Comparison of ENCODE assay signal across 1 cellular context in the genomic region with DNA sequence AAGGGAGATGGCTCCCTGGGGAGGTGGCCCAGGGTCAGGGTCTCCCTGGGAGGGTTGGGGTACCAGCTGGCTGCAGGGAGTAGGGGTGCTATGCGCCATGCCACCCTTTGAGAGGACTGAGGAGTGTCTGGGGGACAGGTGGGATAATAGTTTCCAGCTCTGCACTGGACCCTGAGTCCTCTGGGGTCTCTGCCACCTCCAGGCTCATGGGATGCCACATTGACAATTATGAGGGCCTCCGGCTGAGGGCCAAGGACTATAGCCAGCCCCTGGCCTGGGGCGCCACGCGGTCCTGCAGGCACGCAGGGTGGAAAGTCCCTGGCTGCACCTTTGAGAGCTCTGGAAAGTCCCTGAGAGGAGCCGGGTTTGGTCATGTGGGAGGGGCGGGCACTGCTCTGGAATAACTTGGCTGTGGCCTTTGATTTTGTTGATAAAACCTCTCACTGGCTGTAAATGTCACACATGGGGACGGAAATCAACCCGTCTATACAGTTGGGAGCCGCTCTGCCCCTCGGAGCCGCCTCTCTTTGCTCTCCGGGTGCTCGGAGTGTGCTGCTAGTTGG.
A peak's percentile ranks its signal among the peaks of the same experiment; 100 is the strongest.
TF ChIP-seq lines count a peak whose summit lies in the region.

No MANE protein-coding gene starts in this region.

TF ChIP-seq in GM12878, 131 proteins besides CTCF, POLR2A, EP300 and RAD21 (continued from another document and continues in another):
- TF ChIP-seq, protein P1, sequence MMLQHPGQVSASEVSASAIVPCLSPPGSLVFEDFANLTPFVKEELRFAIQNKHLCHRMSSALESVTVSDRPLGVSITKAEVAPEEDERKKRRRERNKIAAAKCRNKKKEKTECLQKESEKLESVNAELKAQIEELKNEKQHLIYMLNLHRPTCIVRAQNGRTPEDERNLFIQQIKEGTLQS (IDR thresholded peaks at IDR 0.05; ENCODE audit: borderline replicate concordance, extremely low read depth, low read depth, low read length) = no peak
- TF ChIP-seq STAT3 (IDR thresholded peaks at IDR 0.05; ENCODE audit: low read depth, low read length) (no peak), SREBF1 (IDR thresholded peaks at IDR 0.05; ENCODE audit: low read length) (no peak), MTA2 (IDR thresholded peaks at IDR 0.05; ENCODE audit: low read depth) (no peak), RAD51 (IDR thresholded peaks at IDR 0.05) (peak; percentile 83), SMAD1 (IDR thresholded peaks at IDR 0.05; ENCODE audit: low read depth, partially characterized antibody) (no peak), ZNF274 (IDR thresholded peaks at IDR 0.05; ENCODE audit: insufficient read depth, insufficient read length) (no peak), MYC (IDR thresholded peaks at IDR 0.05; ENCODE audit: insufficient read depth, insufficient read length, insufficient replicate concordance, low read length, severe bottlenecking) (peak; percentile 55), CHD2 (IDR thresholded peaks at IDR 0.05; ENCODE audit: borderline replicate concordance, low read depth, low read length) (0 out of 2 replicates have a peak, but pooled peaks have one; percentile 36), GABPA (IDR thresholded peaks at IDR 0.05; ENCODE audit: low read depth) (no peak), SP1 (IDR thresholded peaks at IDR 0.05; ENCODE audit: low read depth, low read length) (no peak), ETV6 (conservative IDR thresholded peaks at IDR 0.05 in 1 of 2, IDR thresholded peaks at IDR 0.05 in 1 of 2; ENCODE audit: borderline replicate concordance in 1 of 2, low read depth in 1 of 2) (no peak), SRF (IDR thresholded peaks at IDR 0.05; ENCODE audit: low read depth in 2 of 2, low read length in 2 of 2) (0 out of 4 replicates have a peak, but pooled peaks of 1 of the 2 experiments have one; percentile 25)
- TF ChIP-seq, protein P2, sequence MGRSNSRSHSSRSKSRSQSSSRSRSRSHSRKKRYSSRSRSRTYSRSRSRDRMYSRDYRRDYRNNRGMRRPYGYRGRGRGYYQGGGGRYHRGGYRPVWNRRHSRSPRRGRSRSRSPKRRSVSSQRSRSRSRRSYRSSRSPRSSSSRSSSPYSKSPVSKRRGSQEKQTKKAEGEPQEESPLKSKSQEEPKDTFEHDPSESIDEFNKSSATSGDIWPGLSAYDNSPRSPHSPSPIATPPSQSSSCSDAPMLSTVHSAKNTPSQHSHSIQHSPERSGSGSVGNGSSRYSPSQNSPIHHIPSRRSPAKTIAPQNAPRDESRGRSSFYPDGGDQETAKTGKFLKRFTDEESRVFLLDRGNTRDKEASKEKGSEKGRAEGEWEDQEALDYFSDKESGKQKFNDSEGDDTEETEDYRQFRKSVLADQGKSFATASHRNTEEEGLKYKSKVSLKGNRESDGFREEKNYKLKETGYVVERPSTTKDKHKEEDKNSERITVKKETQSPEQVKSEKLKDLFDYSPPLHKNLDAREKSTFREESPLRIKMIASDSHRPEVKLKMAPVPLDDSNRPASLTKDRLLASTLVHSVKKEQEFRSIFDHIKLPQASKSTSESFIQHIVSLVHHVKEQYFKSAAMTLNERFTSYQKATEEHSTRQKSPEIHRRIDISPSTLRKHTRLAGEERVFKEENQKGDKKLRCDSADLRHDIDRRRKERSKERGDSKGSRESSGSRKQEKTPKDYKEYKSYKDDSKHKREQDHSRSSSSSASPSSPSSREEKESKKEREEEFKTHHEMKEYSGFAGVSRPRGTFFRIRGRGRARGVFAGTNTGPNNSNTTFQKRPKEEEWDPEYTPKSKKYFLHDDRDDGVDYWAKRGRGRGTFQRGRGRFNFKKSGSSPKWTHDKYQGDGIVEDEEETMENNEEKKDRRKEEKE (IDR thresholded peaks at IDR 0.05) = no peak
- TF ChIP-seq, protein P3, sequence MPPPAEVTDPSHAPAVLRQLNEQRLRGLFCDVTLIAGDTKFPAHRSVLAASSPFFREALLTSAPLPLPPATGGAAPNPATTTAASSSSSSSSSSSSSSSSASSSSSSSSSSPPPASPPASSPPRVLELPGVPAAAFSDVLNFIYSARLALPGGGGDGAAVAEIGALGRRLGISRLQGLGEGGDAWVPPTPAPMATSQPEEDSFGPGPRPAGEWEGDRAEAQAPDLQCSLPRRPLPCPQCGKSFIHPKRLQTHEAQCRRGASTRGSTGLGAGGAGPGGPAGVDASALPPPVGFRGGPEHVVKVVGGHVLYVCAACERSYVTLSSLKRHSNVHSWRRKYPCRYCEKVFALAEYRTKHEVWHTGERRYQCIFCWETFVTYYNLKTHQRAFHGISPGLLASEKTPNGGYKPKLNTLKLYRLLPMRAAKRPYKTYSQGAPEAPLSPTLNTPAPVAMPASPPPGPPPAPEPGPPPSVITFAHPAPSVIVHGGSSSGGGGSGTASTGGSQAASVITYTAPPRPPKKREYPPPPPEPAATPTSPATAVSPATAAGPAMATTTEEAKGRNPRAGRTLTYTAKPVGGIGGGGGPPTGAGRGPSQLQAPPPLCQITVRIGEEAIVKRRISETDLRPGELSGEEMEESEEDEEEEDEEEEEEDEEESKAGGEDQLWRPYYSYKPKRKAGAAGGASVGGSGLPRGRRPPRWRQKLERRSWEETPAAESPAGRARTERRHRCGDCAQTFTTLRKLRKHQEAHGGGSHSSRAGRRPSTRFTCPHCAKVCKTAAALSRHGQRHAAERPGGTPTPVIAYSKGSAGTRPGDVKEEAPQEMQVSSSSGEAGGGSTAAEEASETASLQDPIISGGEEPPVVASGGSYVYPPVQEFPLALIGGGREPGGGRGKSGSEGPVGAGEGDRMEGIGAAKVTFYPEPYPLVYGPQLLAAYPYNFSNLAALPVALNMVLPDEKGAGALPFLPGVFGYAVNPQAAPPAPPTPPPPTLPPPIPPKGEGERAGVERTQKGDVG (CRISPR knock-in tag; IDR thresholded peaks at IDR 0.05) = no peak
- TF ChIP-seq, protein P4, sequence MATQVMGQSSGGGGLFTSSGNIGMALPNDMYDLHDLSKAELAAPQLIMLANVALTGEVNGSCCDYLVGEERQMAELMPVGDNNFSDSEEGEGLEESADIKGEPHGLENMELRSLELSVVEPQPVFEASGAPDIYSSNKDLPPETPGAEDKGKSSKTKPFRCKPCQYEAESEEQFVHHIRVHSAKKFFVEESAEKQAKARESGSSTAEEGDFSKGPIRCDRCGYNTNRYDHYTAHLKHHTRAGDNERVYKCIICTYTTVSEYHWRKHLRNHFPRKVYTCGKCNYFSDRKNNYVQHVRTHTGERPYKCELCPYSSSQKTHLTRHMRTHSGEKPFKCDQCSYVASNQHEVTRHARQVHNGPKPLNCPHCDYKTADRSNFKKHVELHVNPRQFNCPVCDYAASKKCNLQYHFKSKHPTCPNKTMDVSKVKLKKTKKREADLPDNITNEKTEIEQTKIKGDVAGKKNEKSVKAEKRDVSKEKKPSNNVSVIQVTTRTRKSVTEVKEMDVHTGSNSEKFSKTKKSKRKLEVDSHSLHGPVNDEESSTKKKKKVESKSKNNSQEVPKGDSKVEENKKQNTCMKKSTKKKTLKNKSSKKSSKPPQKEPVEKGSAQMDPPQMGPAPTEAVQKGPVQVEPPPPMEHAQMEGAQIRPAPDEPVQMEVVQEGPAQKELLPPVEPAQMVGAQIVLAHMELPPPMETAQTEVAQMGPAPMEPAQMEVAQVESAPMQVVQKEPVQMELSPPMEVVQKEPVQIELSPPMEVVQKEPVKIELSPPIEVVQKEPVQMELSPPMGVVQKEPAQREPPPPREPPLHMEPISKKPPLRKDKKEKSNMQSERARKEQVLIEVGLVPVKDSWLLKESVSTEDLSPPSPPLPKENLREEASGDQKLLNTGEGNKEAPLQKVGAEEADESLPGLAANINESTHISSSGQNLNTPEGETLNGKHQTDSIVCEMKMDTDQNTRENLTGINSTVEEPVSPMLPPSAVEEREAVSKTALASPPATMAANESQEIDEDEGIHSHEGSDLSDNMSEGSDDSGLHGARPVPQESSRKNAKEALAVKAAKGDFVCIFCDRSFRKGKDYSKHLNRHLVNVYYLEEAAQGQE (IDR thresholded peaks at IDR 0.05; ENCODE audit: low read depth, low read length) = no peak
- TF ChIP-seq, protein P5, sequence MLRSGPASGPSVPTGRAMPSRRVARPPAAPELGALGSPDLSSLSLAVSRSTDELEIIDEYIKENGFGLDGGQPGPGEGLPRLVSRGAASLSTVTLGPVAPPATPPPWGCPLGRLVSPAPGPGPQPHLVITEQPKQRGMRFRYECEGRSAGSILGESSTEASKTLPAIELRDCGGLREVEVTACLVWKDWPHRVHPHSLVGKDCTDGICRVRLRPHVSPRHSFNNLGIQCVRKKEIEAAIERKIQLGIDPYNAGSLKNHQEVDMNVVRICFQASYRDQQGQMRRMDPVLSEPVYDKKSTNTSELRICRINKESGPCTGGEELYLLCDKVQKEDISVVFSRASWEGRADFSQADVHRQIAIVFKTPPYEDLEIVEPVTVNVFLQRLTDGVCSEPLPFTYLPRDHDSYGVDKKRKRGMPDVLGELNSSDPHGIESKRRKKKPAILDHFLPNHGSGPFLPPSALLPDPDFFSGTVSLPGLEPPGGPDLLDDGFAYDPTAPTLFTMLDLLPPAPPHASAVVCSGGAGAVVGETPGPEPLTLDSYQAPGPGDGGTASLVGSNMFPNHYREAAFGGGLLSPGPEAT (IDR thresholded peaks at IDR 0.05; ENCODE audit: low read depth) = peak; percentile 99
- TF ChIP-seq, protein P6, sequence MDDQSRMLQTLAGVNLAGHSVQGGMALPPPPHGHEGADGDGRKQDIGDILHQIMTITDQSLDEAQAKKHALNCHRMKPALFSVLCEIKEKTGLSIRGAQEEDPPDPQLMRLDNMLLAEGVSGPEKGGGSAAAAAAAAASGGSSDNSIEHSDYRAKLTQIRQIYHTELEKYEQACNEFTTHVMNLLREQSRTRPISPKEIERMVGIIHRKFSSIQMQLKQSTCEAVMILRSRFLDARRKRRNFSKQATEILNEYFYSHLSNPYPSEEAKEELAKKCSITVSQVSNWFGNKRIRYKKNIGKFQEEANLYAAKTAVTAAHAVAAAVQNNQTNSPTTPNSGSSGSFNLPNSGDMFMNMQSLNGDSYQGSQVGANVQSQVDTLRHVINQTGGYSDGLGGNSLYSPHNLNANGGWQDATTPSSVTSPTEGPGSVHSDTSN (IDR thresholded peaks at IDR 0.05; ENCODE audit: insufficient replicate concordance, low read depth, low read length) = no peak
- TF ChIP-seq, protein P7, sequence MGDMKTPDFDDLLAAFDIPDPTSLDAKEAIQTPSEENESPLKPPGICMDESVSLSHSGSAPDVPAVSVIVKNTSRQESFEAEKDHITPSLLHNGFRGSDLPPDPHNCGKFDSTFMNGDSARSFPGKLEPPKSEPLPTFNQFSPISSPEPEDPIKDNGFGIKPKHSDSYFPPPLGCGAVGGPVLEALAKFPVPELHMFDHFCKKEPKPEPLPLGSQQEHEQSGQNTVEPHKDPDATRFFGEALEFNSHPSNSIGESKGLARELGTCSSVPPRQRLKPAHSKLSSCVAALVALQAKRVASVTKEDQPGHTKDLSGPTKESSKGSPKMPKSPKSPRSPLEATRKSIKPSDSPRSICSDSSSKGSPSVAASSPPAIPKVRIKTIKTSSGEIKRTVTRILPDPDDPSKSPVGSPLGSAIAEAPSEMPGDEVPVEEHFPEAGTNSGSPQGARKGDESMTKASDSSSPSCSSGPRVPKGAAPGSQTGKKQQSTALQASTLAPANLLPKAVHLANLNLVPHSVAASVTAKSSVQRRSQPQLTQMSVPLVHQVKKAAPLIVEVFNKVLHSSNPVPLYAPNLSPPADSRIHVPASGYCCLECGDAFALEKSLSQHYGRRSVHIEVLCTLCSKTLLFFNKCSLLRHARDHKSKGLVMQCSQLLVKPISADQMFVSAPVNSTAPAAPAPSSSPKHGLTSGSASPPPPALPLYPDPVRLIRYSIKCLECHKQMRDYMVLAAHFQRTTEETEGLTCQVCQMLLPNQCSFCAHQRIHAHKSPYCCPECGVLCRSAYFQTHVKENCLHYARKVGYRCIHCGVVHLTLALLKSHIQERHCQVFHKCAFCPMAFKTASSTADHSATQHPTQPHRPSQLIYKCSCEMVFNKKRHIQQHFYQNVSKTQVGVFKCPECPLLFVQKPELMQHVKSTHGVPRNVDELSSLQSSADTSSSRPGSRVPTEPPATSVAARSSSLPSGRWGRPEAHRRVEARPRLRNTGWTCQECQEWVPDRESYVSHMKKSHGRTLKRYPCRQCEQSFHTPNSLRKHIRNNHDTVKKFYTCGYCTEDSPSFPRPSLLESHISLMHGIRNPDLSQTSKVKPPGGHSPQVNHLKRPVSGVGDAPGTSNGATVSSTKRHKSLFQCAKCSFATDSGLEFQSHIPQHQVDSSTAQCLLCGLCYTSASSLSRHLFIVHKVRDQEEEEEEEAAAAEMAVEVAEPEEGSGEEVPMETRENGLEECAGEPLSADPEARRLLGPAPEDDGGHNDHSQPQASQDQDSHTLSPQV (IDR thresholded peaks at IDR 0.05) = peak; percentile 15; the same call in 1 of the 2 replicates
- TF ChIP-seq, protein P8, sequence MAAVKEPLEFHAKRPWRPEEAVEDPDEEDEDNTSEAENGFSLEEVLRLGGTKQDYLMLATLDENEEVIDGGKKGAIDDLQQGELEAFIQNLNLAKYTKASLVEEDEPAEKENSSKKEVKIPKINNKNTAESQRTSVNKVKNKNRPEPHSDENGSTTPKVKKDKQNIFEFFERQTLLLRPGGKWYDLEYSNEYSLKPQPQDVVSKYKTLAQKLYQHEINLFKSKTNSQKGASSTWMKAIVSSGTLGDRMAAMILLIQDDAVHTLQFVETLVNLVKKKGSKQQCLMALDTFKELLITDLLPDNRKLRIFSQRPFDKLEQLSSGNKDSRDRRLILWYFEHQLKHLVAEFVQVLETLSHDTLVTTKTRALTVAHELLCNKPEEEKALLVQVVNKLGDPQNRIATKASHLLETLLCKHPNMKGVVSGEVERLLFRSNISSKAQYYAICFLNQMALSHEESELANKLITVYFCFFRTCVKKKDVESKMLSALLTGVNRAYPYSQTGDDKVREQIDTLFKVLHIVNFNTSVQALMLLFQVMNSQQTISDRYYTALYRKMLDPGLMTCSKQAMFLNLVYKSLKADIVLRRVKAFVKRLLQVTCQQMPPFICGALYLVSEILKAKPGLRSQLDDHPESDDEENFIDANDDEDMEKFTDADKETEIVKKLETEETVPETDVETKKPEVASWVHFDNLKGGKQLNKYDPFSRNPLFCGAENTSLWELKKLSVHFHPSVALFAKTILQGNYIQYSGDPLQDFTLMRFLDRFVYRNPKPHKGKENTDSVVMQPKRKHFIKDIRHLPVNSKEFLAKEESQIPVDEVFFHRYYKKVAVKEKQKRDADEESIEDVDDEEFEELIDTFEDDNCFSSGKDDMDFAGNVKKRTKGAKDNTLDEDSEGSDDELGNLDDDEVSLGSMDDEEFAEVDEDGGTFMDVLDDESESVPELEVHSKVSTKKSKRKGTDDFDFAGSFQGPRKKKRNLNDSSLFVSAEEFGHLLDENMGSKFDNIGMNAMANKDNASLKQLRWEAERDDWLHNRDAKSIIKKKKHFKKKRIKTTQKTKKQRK (IDR thresholded peaks at IDR 0.05; ENCODE audit: low read depth, low read length) = no peak
